Comparison of ENCODE assay signal across 7 cellular contexts in genomic region chr16:88784856-88785105, GRCh38. TPM values are rescaled to one million over a fixed set of nuclear protein-coding genes. Genes with fewer than 3 reads are reported as not detected.
DNase-seq lines count a peak whose midpoint lies in the region; ATAC-seq and TF ChIP-seq lines count a peak whose summit lies in the region.

No MANE protein-coding gene starts in this region.

- no peak for TF ChIP-seq CTCF in astrocyte of the spinal cord (IDR thresholded peaks at IDR 0.05; ENCODE audit: low read depth, low read length)

- ATAC-seq in HG03135 (IDR thresholded peaks at IDR 0.05; ENCODE audit: unreplicated experiment), result peak; percentile 15
- peak; percentile 46 for ATAC-seq in left lobe of liver
- no peak for ATAC-seq in HG02571 (IDR thresholded peaks at IDR 0.05; ENCODE audit: unreplicated experiment)

- WGBS in thymus, result under 1% methylated on average over 32 of the region's 32 CpGs

- H3K27me3 ChIP-seq in thymus (ENCODE audit: control insufficient read depth, insufficient read depth), result no peaks in the 10 kb centered on the region

- H3K4me3 ChIP-seq in astrocyte of the spinal cord (ENCODE audit: low read depth, low read length) (peak overlapping the region; percentile 61), thymus (ENCODE audit: low read length) (peak overlapping the region; percentile 85)

- in situ Hi-C loops in astrocyte of the spinal cord (cut with HindIII; ENCODE audit: low sequenced_read_pairs), result no loop called here

- DNase-seq in astrocyte of the spinal cord (ENCODE audit: low read depth, low spot score) (no peak), left lobe of liver (ENCODE audit: low spot score) (no peak), SIG-M5 (lab: John Stamatoyannopoulos, UW) (no peak)
- no peak for DNase-seq in central memory CD4-positive, alpha-beta T cell

- peak overlapping the region; percentile 84 for H3K27ac ChIP-seq in thymus (ENCODE audit: low read depth)

- H3K36me3 ChIP-seq in thymus (ENCODE audit: control insufficient read depth, insufficient read depth), result no peaks in the 10 kb centered on the region

- no peaks in the 10 kb centered on the region for H3K9me3 ChIP-seq in thymus (ENCODE audit: control insufficient read depth)

- peaks cover 27% of the 10 kb centered on the region for H3K4me1 ChIP-seq in thymus (ENCODE audit: control insufficient read depth, insufficient read depth, low read length)

RNA-seq across cellular contexts. Expression of gene PIEZO1, which starts 0.2 kb away (rescaled TPM):
- 67.8 TPM for total RNA-seq in left lobe of liver
- polyA plus RNA-seq in thymus, result 115 TPM

RNA-seq across cellular contexts. Expression of gene CDT1, which starts 18.8 kb away (rescaled TPM):
- total RNA-seq in left lobe of liver, result 0.50 TPM
- 1.4 TPM for polyA plus RNA-seq in thymus

RNA-seq across cellular contexts. Expression of gene APRT, which starts 26.9 kb away (rescaled TPM):
- total RNA-seq in left lobe of liver, result 68.9 TPM
- polyA plus RNA-seq in thymus, result 122 TPM
